Comparison of ENCODE assay signal across 16 cellular contexts in genomic region chr6:71395731-71396409, GRCh38.
DNase-seq lines count a peak whose midpoint lies in the region; ATAC-seq and TF ChIP-seq lines count a peak whose summit lies in the region.
"Had no signal": no experiment of that assay in that cellular context is flagged by ENCODE, and none has a peak within 500 bp of the region (broad histone marks: within the 10 kb centered on the region; RNA-seq: fewer than 3 reads in every experiment).

No MANE protein-coding gene starts in this region.

- WGBS in IMR-90 (ENCODE audit: extremely low coverage in 2 of 2, insufficient read length in 1 of 2), 2 experiments: 56% methylated on average over 1 of the region's 3 CpGs; no CpG with 5 or more reads in 1 of the 2 experiments

- POLR2A ChIA-PET in IMR-90 (lab: Charles Lee; ENCODE audit: unreplicated experiment): no interaction called here

- H3K4me2 ChIP-seq in IMR-90 (ENCODE audit: low read depth, low read length): no peak overlapping the region

- peaks cover 29 to 49% of the 10 kb centered on the region in 2 experiments for H3K79me1 ChIP-seq in IMR-90 (ENCODE audit: low read depth in 1 of 2, low read length in 2 of 2)

- H3K9me3 ChIP-seq in IMR-90 (ENCODE audit: control insufficient read depth, insufficient read depth, low read length): no peaks in the 10 kb centered on the region
- H3K9me3 ChIP-seq: BE2C, SJCRH30, spleen, suprapubic skin had no signal

- H3K23ac ChIP-seq in IMR-90 (ENCODE audit: low read depth, low read length): no peak overlapping the region; the same call in 1 of the 2 replicates

- CTCF ChIA-PET in IMR-90 (lab: Yijun Ruan, JAX): interaction anchor here (0.8 to 1.0 kb wide), 2 partner anchors 67 to 114 kb away, joined by 3 to 4 read pairs; no protein-coding TSS in a partner anchor

- H3K36me3 ChIP-seq in IMR-90 (ENCODE audit: control insufficient read depth, insufficient read depth, low read length): peaks cover 4% of the 10 kb centered on the region
- H3K36me3 ChIP-seq: BE2C, SJCRH30, spleen, suprapubic skin had no signal

- DNase-seq in IMR-90: no peak
- DNase-seq in epithelial cell of prostate (ENCODE audit: low read depth, low spot score): no peak
- peak; percentile 45 for DNase-seq in retina
- no peak for DNase-seq in occipital lobe (lab: John Stamatoyannopoulos, UW)
- no peak for DNase-seq in nucleus accumbens (lab: John Stamatoyannopoulos, UW)
- DNase-seq in erythroblast (lab: John Stamatoyannopoulos, UW): no peak
- DNase-seq: activated CD8-positive, alpha-beta T cell treated with anti-CD3 and anti-CD28 coated beads, Interleukin-2, amount 10 ng/mL, durations not matched to agents 7 days and 5 days; anterior cingulate cortex; BE2C; DMS79; dorsolateral prefrontal cortex; spleen had no signal

- H2BK15ac ChIP-seq in IMR-90 (ENCODE audit: low read depth, low read length): peak overlapping the region; percentile 6; the same call in 1 of the 3 replicates

- TF ChIP-seq CTCF in IMR-90 (conservative IDR thresholded peaks at IDR 0.05; ENCODE audit: low read depth, low read length): no peak

- TF ChIP-seq POLR2A in IMR-90 (IDR thresholded peaks at IDR 0.05; ENCODE audit: low read depth, low read length) (no peak), erythroblast (IDR thresholded peaks at IDR 0.05; ENCODE audit: low read length) (no peak)

- H3K4me3 ChIP-seq in IMR-90 (ENCODE audit: insufficient read depth, low read depth, low read length): no peak overlapping the region
- H3K4me3 ChIP-seq: dorsolateral prefrontal cortex, SJCRH30, spleen, suprapubic skin had no signal

- intact Hi-C loops in IMR-90 (cut with micrococcal nuclease): no loop called here

- H3K18ac ChIP-seq in IMR-90 (ENCODE audit: low read depth, low read length): peak overlapping the region; percentile 3; the same call in 1 of the 2 replicates

- peaks cover 24% of the 10 kb centered on the region for H3K4me1 ChIP-seq in IMR-90 (ENCODE audit: control insufficient read depth, insufficient read depth, low read length)
- H3K4me1 ChIP-seq: BE2C had no signal

- H2AK5ac ChIP-seq in IMR-90 (ENCODE audit: low read depth, low read length): 0 out of 2 replicates have a peak overlapping the region, but pooled peaks have one; percentile 7

- no peak overlapping the region for H2BK20ac ChIP-seq in IMR-90 (ENCODE audit: low read depth, low read length)

- no peak overlapping the region for H3K56ac ChIP-seq in IMR-90 (ENCODE audit: extremely low read depth, insufficient read depth, low read length)

- no peaks in the 10 kb centered on the region for H4K20me1 ChIP-seq in IMR-90 (ENCODE audit: insufficient read depth, low read length)

- H4K8ac ChIP-seq in IMR-90 (ENCODE audit: low read depth in 2 of 2, low read length in 2 of 2): peak overlapping the region; percentile 16 to 36; a peak in 1 of 4 replicates

- 0 out of 2 replicates have a peak overlapping the region, but pooled peaks have one; percentile 31 for H4K91ac ChIP-seq in IMR-90 (ENCODE audit: insufficient read depth, low read depth, low read length)

- H2AFZ ChIP-seq in IMR-90 (replicated peaks; ENCODE audit: low read length, poor library complexity): no peak overlapping the region

- no peak overlapping the region for H3K27ac ChIP-seq in IMR-90 (ENCODE audit: insufficient read depth, low read length)
- H3K27ac ChIP-seq in epithelial cell of prostate: peak overlapping the region; percentile 55
- H3K27ac ChIP-seq: SJCRH30, suprapubic skin had no signal

- H2BK120ac ChIP-seq in IMR-90 (ENCODE audit: low read depth, low read length): peak overlapping the region; percentile 36; the same call in 1 of the 2 replicates

- peak overlapping the region; percentile 92 for H2BK5ac ChIP-seq in IMR-90 (ENCODE audit: low read depth, low read length, poor library complexity, severe bottlenecking)

- H4K5ac ChIP-seq in IMR-90 (ENCODE audit: low read depth, low read length): no peak overlapping the region

- no TSS peak for BruUV-seq in IMR-90 (replicated peaks; lab: Mats Ljungman, UMichigan)

- in situ Hi-C loops in IMR-90 (cut with MboI; ENCODE audit: low sequenced_read_pairs): loop anchor here (25.0 kb wide), 1 partner anchor 691 kb away; no protein-coding TSS in a partner anchor

- peaks cover 17% of the 10 kb centered on the region for H3K9me1 ChIP-seq in IMR-90 (ENCODE audit: insufficient read depth, low read length)

- no peak overlapping the region for H3K9ac ChIP-seq in IMR-90 (ENCODE audit: low read depth, low read length)

- H3K27me3 ChIP-seq in IMR-90 (ENCODE audit: control insufficient read depth, insufficient read depth, low read length): no peaks in the 10 kb centered on the region
- H3K27me3 ChIP-seq: dorsolateral prefrontal cortex, SJCRH30, spleen, suprapubic skin had no signal

- peak overlapping the region; percentile 21; the same call in 1 of the 2 replicates for H3K4ac ChIP-seq in IMR-90 (ENCODE audit: low read depth, low read length)

- ATAC-seq in GM18867 (IDR thresholded peaks at IDR 0.05; ENCODE audit: unreplicated experiment): peak; percentile 17
- no peak for ATAC-seq in IMR-90 (ENCODE audit: low read depth)
- no peak for ATAC-seq in HG03108 (IDR thresholded peaks at IDR 0.05; ENCODE audit: unreplicated experiment)
- ATAC-seq: activated CD8-positive, alpha-beta T cell treated with anti-CD3 and anti-CD28 coated beads, Interleukin-2, amount 10 ng/mL, durations not matched to agents 7 days and 5 days had no signal

- H3K14ac ChIP-seq in IMR-90 (replicated peaks; ENCODE audit: low read depth, low read length): 0 out of 2 replicates have a peak overlapping the region, but pooled peaks have one; percentile 34

- TF ChIP-seq RAD21 in IMR-90 (IDR thresholded peaks at IDR 0.05; ENCODE audit: low read length): no peak

- H2AK9ac ChIP-seq in IMR-90 (replicated peaks; ENCODE audit: low read depth, low read length, poor library complexity): no peak overlapping the region

- dilution Hi-C loops in IMR-90 (cut with HindIII; ENCODE audit: low sequenced_read_pairs, unreplicated experiment): no loop called here

TF ChIP-seq in IMR-90, 13 proteins besides CTCF, POLR2A, EP300 and RAD21:
- TF ChIP-seq RCOR1 (IDR thresholded peaks at IDR 0.05; ENCODE audit: insufficient replicate concordance, low read length) (no peak), BHLHE40 (IDR thresholded peaks at IDR 0.05; ENCODE audit: low read depth, low read length) (no peak), MAFK (IDR thresholded peaks at IDR 0.05; ENCODE audit: low read depth, low read length) (no peak), MAZ (IDR thresholded peaks at IDR 0.05; ENCODE audit: borderline replicate concordance, low read depth, low read length) (no peak)
TF ChIP-seq in IMR-90: peak in this region for 0.
